21 cellular contexts compared by ENCODE assay signal in genomic region chr7:121080257-121080912, GRCh38.
"Had no signal": no experiment of that assay in that cellular context is flagged by ENCODE, and none has a peak within 500 bp of the region (broad histone marks: within the 10 kb centered on the region; RNA-seq: fewer than 3 reads in every experiment).

No MANE protein-coding gene starts in this region.

- H3K4me3 ChIP-seq: gastroesophageal sphincter, heart left ventricle, hepatocyte, lung, prostate gland, suprapubic skin, transverse colon, upper lobe of right lung, uterus had no signal

- H3K79me2 ChIP-seq: hepatocyte had no signal

- H2AFZ ChIP-seq: hepatocyte had no signal

- H3K27ac ChIP-seq: hepatocyte, prostate gland, suprapubic skin, transverse colon, upper lobe of right lung, uterus had no signal

- H3K4me1 ChIP-seq: prostate gland, suprapubic skin, upper lobe of right lung had no signal

- H3K9me3 ChIP-seq: gastroesophageal sphincter, heart left ventricle, prostate gland, suprapubic skin, transverse colon, upper lobe of right lung, uterus had no signal

- H3K4me2 ChIP-seq: hepatocyte had no signal

- H3K27me3 ChIP-seq: gastroesophageal sphincter, heart left ventricle, hepatocyte, suprapubic skin, transverse colon, upper lobe of right lung, uterus had no signal

- H3K36me3 ChIP-seq: gastroesophageal sphincter, heart left ventricle, prostate gland, suprapubic skin, transverse colon, upper lobe of right lung, uterus had no signal

- DNase-seq: cortex of kidney; effector memory CD8-positive, alpha-beta T cell; foreskin fibroblast; heart left ventricle; kidney; nucleus accumbens; right cardiac atrium; small intestine; stimulated activated CD4-positive, alpha-beta T cell treated with anti-CD3 and anti-CD28 coated beads, Interleukin-12 subunit alpha, Interleukin-12 subunit beta, amount 100 ng/mL, for 4 hours; stimulated activated CD4-positive, alpha-beta T cell treated with anti-CD3 and anti-CD28 coated beads, Interleukin-1b, Interleukin-23, amount 100 ng/mL, for 48 hours; stimulated activated CD4-positive, alpha-beta T cell treated with anti-CD3 and anti-CD28 coated beads, Interleukin-4, amount 100 ng/mL, for 1 hour; stimulated activated CD8-positive, alpha-beta memory T cell treated with anti-CD3 and anti-CD28 coated beads, Interleukin-4, amount 100 ng/mL, for 48 hours; stimulated activated naive CD8-positive, alpha-beta T cell treated with anti-CD3 and anti-CD28 coated beads, Interleukin-15, amount 100 ng/mL, for 72 hours; transverse colon; upper lobe of right lung; uterus had no signal
